Comparison of ENCODE assay signal across 1 cellular context in genomic region chr20:51470521-51470875, GRCh38.
TF ChIP-seq lines count a peak whose summit lies in the region.

No MANE protein-coding gene starts in this region.

TF ChIP-seq in HepG2, 621 proteins besides CTCF, POLR2A, EP300 and RAD21 (continued from another document):
- TF ChIP-seq, protein P1, sequence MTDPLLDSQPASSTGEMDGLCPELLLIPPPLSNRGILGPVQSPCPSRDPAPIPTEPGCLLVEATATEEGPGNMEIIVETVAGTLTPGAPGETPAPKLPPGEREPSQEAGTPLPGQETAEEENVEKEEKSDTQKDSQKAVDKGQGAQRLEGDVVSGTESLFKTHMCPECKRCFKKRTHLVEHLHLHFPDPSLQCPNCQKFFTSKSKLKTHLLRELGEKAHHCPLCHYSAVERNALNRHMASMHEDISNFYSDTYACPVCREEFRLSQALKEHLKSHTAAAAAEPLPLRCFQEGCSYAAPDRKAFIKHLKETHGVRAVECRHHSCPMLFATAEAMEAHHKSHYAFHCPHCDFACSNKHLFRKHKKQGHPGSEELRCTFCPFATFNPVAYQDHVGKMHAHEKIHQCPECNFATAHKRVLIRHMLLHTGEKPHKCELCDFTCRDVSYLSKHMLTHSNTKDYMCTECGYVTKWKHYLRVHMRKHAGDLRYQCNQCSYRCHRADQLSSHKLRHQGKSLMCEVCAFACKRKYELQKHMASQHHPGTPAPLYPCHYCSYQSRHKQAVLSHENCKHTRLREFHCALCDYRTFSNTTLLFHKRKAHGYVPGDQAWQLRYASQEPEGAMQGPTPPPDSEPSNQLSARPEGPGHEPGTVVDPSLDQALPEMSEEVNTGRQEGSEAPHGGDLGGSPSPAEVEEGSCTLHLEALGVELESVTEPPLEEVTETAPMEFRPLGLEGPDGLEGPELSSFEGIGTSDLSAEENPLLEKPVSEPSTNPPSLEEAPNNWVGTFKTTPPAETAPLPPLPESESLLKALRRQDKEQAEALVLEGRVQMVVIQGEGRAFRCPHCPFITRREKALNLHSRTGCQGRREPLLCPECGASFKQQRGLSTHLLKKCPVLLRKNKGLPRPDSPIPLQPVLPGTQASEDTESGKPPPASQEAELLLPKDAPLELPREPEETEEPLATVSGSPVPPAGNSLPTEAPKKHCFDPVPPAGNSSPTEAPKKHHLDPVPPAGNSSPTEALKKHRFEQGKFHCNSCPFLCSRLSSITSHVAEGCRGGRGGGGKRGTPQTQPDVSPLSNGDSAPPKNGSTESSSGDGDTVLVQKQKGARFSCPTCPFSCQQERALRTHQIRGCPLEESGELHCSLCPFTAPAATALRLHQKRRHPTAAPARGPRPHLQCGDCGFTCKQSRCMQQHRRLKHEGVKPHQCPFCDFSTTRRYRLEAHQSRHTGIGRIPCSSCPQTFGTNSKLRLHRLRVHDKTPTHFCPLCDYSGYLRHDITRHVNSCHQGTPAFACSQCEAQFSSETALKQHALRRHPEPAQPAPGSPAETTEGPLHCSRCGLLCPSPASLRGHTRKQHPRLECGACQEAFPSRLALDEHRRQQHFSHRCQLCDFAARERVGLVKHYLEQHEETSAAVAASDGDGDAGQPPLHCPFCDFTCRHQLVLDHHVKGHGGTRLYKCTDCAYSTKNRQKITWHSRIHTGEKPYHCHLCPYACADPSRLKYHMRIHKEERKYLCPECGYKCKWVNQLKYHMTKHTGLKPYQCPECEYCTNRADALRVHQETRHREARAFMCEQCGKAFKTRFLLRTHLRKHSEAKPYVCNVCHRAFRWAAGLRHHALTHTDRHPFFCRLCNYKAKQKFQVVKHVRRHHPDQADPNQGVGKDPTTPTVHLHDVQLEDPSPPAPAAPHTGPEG (CRISPR knock-in tag; IDR thresholded peaks at IDR 0.05), result no peak
- TF ChIP-seq HMGA1 (CRISPR knock-in tag; conservative IDR thresholded peaks at IDR 0.05) (no peak), FOXA1 (IDR thresholded peaks at IDR 0.05) (no peak), FOXA1 (CRISPR knock-in tag; IDR thresholded peaks at IDR 0.05) (no peak), MNT (IDR thresholded peaks at IDR 0.05) (no peak), MAX (IDR thresholded peaks at IDR 0.05) (no peak), SRF (IDR thresholded peaks at IDR 0.05; ENCODE audit: low read depth, low read length) (no peak), TARDBP (CRISPR knock-in tag; IDR thresholded peaks at IDR 0.05) (no peak), CENPBD1 (CRISPR knock-in tag; IDR thresholded peaks at IDR 0.05; ENCODE audit: borderline replicate concordance, low read depth) (no peak), SUZ12 (IDR thresholded peaks at IDR 0.05; ENCODE audit: low read depth, low read length) (no peak), MZF1 (CRISPR knock-in tag; IDR thresholded peaks at IDR 0.05; ENCODE audit: borderline replicate concordance) (no peak)
- TF ChIP-seq, protein P2, sequence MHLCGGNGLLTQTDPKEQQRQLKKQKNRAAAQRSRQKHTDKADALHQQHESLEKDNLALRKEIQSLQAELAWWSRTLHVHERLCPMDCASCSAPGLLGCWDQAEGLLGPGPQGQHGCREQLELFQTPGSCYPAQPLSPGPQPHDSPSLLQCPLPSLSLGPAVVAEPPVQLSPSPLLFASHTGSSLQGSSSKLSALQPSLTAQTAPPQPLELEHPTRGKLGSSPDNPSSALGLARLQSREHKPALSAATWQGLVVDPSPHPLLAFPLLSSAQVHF (CRISPR knock-in tag; IDR thresholded peaks at IDR 0.05), result no peak
- TF ChIP-seq, protein P3, sequence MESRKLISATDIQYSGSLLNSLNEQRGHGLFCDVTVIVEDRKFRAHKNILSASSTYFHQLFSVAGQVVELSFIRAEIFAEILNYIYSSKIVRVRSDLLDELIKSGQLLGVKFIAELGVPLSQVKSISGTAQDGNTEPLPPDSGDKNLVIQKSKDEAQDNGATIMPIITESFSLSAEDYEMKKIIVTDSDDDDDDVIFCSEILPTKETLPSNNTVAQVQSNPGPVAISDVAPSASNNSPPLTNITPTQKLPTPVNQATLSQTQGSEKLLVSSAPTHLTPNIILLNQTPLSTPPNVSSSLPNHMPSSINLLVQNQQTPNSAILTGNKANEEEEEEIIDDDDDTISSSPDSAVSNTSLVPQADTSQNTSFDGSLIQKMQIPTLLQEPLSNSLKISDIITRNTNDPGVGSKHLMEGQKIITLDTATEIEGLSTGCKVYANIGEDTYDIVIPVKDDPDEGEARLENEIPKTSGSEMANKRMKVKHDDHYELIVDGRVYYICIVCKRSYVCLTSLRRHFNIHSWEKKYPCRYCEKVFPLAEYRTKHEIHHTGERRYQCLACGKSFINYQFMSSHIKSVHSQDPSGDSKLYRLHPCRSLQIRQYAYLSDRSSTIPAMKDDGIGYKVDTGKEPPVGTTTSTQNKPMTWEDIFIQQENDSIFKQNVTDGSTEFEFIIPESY (CRISPR knock-in tag; IDR thresholded peaks at IDR 0.05), result no peak
